14 cellular contexts compared by ENCODE assay signal in genomic region chr16:17784073-17784472, GRCh38.
DNase-seq lines count a peak whose midpoint lies in the region; TF ChIP-seq lines count a peak whose summit lies in the region.
"Had no signal": no experiment of that assay in that cellular context is flagged by ENCODE, and none has a peak within 500 bp of the region (broad histone marks: within the 10 kb centered on the region; RNA-seq: fewer than 3 reads in every experiment).

No MANE protein-coding gene starts in this region.

- no peak overlapping the region for H3K14ac ChIP-seq in H9 (ENCODE audit: insufficient read depth, low read length)

- H3K36me3 Mint-ChIP-seq in H9 (ENCODE audit: insufficient read depth in 1 of 3, low read depth in 3 of 3): no peaks in the 10 kb centered on the region
- H3K36me3 Mint-ChIP-seq: activated naive CD4-positive, alpha-beta T cell treated with anti-CD3 and anti-CD28 coated beads, Interleukin-2, amount 50 U/mL, for 72 hours had no signal

- H3T11ph ChIP-seq in H9 (ENCODE audit: low read length): no peak overlapping the region

- no peak overlapping the region for H3K4me2 ChIP-seq in H9 (ENCODE audit: insufficient read depth, insufficient read length, low read length)
- H3K4me2 ChIP-seq: smooth muscle cell had no signal

- no peak overlapping the region for H4K8ac ChIP-seq in H9 (replicated peaks; ENCODE audit: insufficient read length, low read depth, low read length)

- H3K36me3 ChIP-seq in SK-N-MC (ENCODE audit: insufficient read depth, low read length): no peaks in the 10 kb centered on the region
- H3K36me3 ChIP-seq: SJSA1 had no signal

- no CpG with 5 or more reads among the region's 6 CpGs for WGBS in H9 (ENCODE audit: extremely low coverage, insufficient read length, low lambda C conversion rate)

- no peaks in the 10 kb centered on the region for H3K9me3 ChIP-seq in SK-N-MC (ENCODE audit: low read depth, low read length)
- H3K9me3 ChIP-seq in H9 (ENCODE audit: control insufficient read depth, low read depth, low read length): no peaks in the 10 kb centered on the region
- H3K9me3 ChIP-seq: SJSA1 had no signal

- H3K9me3 Mint-ChIP-seq in H9: no peaks in the 10 kb centered on the region

- no peak overlapping the region for H3K4ac ChIP-seq in H9 (ENCODE audit: low read depth, low read length)

- H3K27me3 ChIP-seq in H9 (ENCODE audit: insufficient read depth, low read length): no peaks in the 10 kb centered on the region

- H2BK20ac ChIP-seq in H9 (ENCODE audit: low read depth, low read length, poor library complexity, severe bottlenecking): no peak overlapping the region

- H2BK12ac ChIP-seq in H9 (ENCODE audit: insufficient read length, low read depth, low read length): no peak overlapping the region

- no peak overlapping the region for H3K23ac ChIP-seq in H9 (ENCODE audit: insufficient read length, low read depth, low read length)

- H3K9ac ChIP-seq in SK-N-MC (ENCODE audit: insufficient read length) (no peak overlapping the region), H9 (ENCODE audit: extremely low read depth, insufficient read length, low read length) (no peak overlapping the region)

- H4K5ac ChIP-seq in H9 (ENCODE audit: insufficient read length, low read depth, low read length): no peak overlapping the region

- no peak overlapping the region for H2AK5ac ChIP-seq in H9 (ENCODE audit: insufficient read length, low read length)

- no peak overlapping the region for H3K56ac ChIP-seq in H9 (ENCODE audit: insufficient read length, low read depth, low read length)

- no peaks in the 10 kb centered on the region for H3K4me1 ChIP-seq in H9 (ENCODE audit: insufficient read depth, low read length)
- H3K4me1 ChIP-seq: SJSA1 had no signal

- peaks cover 2% of the 10 kb centered on the region; the same call in 1 of the 2 replicates for H3K27me3 Mint-ChIP-seq in H9 (ENCODE audit: low read depth)

- no peak overlapping the region for H2BK120ac ChIP-seq in H9 (ENCODE audit: low read depth, low read length, poor library complexity, severe bottlenecking)

- no peak overlapping the region for H3K18ac ChIP-seq in H9 (ENCODE audit: insufficient read length, low read depth, low read length)

- no peak overlapping the region for H3K27ac Mint-ChIP-seq in H9
- H3K27ac Mint-ChIP-seq: activated naive CD4-positive, alpha-beta T cell treated with anti-CD3 and anti-CD28 coated beads, Interleukin-2, amount 50 U/mL, for 72 hours; naive thymus-derived CD8-positive, alpha-beta T cell had no signal

- no peak overlapping the region for H2AFZ ChIP-seq in H9 (ENCODE audit: low read length)

- no peak for TF ChIP-seq CTCF in AG09319 (IDR thresholded peaks at IDR 0.05; ENCODE audit: low read depth, low read length)
- TF ChIP-seq CTCF in fibroblast of villous mesenchyme (IDR thresholded peaks at IDR 0.05; ENCODE audit: insufficient read depth, low read depth, low read length): no peak
- TF ChIP-seq CTCF in H9 (conservative IDR thresholded peaks at IDR 0.05): no peak

- DNase-seq in AG09319 (ENCODE audit: extremely low read depth, low read depth) (peak; percentile 1), HT1080 (ENCODE audit: low read depth) (peak; percentile 28), SK-N-MC (ENCODE audit: low read depth, low spot score) (peak; percentile 1), fibroblast of villous mesenchyme (ENCODE audit: low read depth) (peak; percentile 58), putamen (ENCODE audit: low spot score) (no peak), H9 (no peak), NCI-H2227 (lab: John Stamatoyannopoulos, UW; ENCODE audit: unreplicated experiment) (no peak), HK-2 (ENCODE audit: unreplicated experiment) (no peak)
- DNase-seq: C1 segment of cervical spinal cord; naive thymus-derived CD8-positive, alpha-beta T cell; stimulated activated CD8-positive, alpha-beta memory T cell treated with anti-CD3 and anti-CD28 coated beads, Interleukin-4, amount 100 ng/mL, for 48 hours had no signal

- no peaks in the 10 kb centered on the region for H3K79me2 ChIP-seq in H9 (ENCODE audit: insufficient read depth, low read length)

- peaks cover 0 to 5% of the 10 kb centered on the region in 2 experiments; a peak in 1 of 4 replicates for H3K4me1 Mint-ChIP-seq in H9
- H3K4me1 Mint-ChIP-seq: naive thymus-derived CD8-positive, alpha-beta T cell had no signal

- H3K23me2 ChIP-seq in H9 (ENCODE audit: insufficient read length, low read depth, low read length, poor library complexity, severe bottlenecking): no peaks in the 10 kb centered on the region

- H3K27ac ChIP-seq in SK-N-MC: no peak overlapping the region
- H3K27ac ChIP-seq in H9 (ENCODE audit: insufficient read length, low read depth, low read length): no peak overlapping the region
- H3K27ac ChIP-seq: SJSA1 had no signal

- no peak overlapping the region for H3K4me3 ChIP-seq in SK-N-MC
- H3K4me3 ChIP-seq in fibroblast of villous mesenchyme (ENCODE audit: low read depth, low read length): no peak overlapping the region
- H3K4me3 ChIP-seq: SJSA1, smooth muscle cell had no signal

- H3K4me3 Mint-ChIP-seq in H9: no peak overlapping the region
- H3K4me3 Mint-ChIP-seq: naive thymus-derived CD8-positive, alpha-beta T cell had no signal

- H3K79me1 ChIP-seq in H9 (ENCODE audit: insufficient read depth, low read depth, low read length, poor library complexity, severe bottlenecking): no peaks in the 10 kb centered on the region

- no peak overlapping the region for H4K91ac ChIP-seq in H9 (ENCODE audit: insufficient read length, low read depth, low read length)

- no peak overlapping the region for H2BK5ac ChIP-seq in H9 (ENCODE audit: insufficient read length, low read length)

- no peak overlapping the region for H2BK15ac ChIP-seq in H9 (ENCODE audit: low read depth, low read length)

- H4K20me1 ChIP-seq in H9 (ENCODE audit: control insufficient read depth, insufficient read depth, insufficient read length): no peaks in the 10 kb centered on the region

Comparison
In these comparisons a context has a peak if more than half of its experiments do, and no peak if none do; other contexts are left out.
1. DNase-seq: peak in AG09319 (single experiment), HT1080 (single experiment), SK-N-MC (single experiment) and fibroblast of villous mesenchyme (single experiment); none in putamen (single experiment), H9 (single experiment), NCI-H2227 (single experiment) and HK-2 (single experiment).